ENCODE assay signal across 25 cellular contexts in genomic region chr14:97499790-97500481, GRCh38.
DNase-seq lines count a peak whose midpoint lies in the region; ATAC-seq and TF ChIP-seq lines count a peak whose summit lies in the region.
"Had no signal": no experiment of that assay in that cellular context is flagged by ENCODE, and none has a peak within 500 bp of the region (broad histone marks: within the 10 kb centered on the region; RNA-seq: fewer than 3 reads in every experiment).

No MANE protein-coding gene starts in this region.

- no peak for TF ChIP-seq POLR2A in Peyer's patch (IDR thresholded peaks at IDR 0.05)

- H3K27me3 ChIP-seq in foreskin keratinocyte (no peaks in the 10 kb centered on the region), Peyer's patch (no peaks in the 10 kb centered on the region)
- H3K27me3 ChIP-seq: BLaER1, SJCRH30 had no signal

- intact Hi-C loops in left ventricle myocardium superior (cut with micrococcal nuclease) = no loop called here

- H3K9me3 ChIP-seq in Peyer's patch = no peaks in the 10 kb centered on the region
- H3K9me3 ChIP-seq: BLaER1, HAP-1, SJCRH30 had no signal

- no peak overlapping the region for H3K4me3 ChIP-seq in Peyer's patch
- H3K4me3 ChIP-seq: BLaER1, HAP-1, SJCRH30 had no signal

- TF ChIP-seq CTCF in foreskin keratinocyte (conservative IDR thresholded peaks at IDR 0.05) = no peak
- no peak for TF ChIP-seq CTCF in Peyer's patch (IDR thresholded peaks at IDR 0.05)

- ATAC-seq in foreskin keratinocyte (peak; percentile 91), left ventricle myocardium superior (no peak), HG03025 (IDR thresholded peaks at IDR 0.05; ENCODE audit: low FRiP score, unreplicated experiment) (no peak)

- DNase-seq in SIG-M5 treated with dmso at 0.1 percent for 504 hours (lab: John Stamatoyannopoulos, UW; ENCODE audit: unreplicated experiment) (peak; percentile 3), SIG-M5 (lab: John Stamatoyannopoulos, UW) (no peak), T1000 (lab: John Stamatoyannopoulos, UW) (peak; percentile 67), foreskin keratinocyte (peak; percentile 64 to 84), ureter (ENCODE audit: low spot score) (peak; percentile 47), left ventricle myocardium superior (no peak), Peyer's patch (no peak)
- DNase-seq: ACHN; CD4-positive, alpha-beta T cell; COR-L47; DMS79; KBM-7; NCI-H1105; NCI-H146; NCI-H2029 treated with DMSO at 0.1 percent for 48 hours; NCI-H2171; NCI-H345; NCI-H524 treated with DMSO at 0.1 percent for 48 hours; NCI-H82; RPMI8226; SJCRH30 had no signal

- H3K36me3 ChIP-seq in Peyer's patch = no peaks in the 10 kb centered on the region
- H3K36me3 ChIP-seq: BLaER1, HAP-1, SJCRH30 had no signal

- H3K4me1 ChIP-seq in foreskin keratinocyte = peaks cover 4% of the 10 kb centered on the region
- no peaks in the 10 kb centered on the region for H3K4me1 ChIP-seq in Peyer's patch
- H3K4me1 ChIP-seq: HAP-1, SJCRH30 had no signal

- H3K27ac ChIP-seq in foreskin keratinocyte (peak overlapping the region; percentile 10), Peyer's patch (no peak overlapping the region)
- H3K27ac ChIP-seq: 22Rv1, BLaER1, SJCRH30 had no signal

Comparison
In these comparisons a context has a peak if more than half of its experiments do, and no peak if none do; other contexts are left out.
1. DNase-seq: peak in SIG-M5 treated with dmso at 0.1 percent for 504 hours (single experiment), T1000 (single experiment), foreskin keratinocyte (2 of 2) and ureter (single experiment); none in SIG-M5 (single experiment), left ventricle myocardium superior (single experiment) and Peyer's patch (0 of 3).